10 cellular contexts compared by ENCODE assay signal in the genomic region with DNA sequence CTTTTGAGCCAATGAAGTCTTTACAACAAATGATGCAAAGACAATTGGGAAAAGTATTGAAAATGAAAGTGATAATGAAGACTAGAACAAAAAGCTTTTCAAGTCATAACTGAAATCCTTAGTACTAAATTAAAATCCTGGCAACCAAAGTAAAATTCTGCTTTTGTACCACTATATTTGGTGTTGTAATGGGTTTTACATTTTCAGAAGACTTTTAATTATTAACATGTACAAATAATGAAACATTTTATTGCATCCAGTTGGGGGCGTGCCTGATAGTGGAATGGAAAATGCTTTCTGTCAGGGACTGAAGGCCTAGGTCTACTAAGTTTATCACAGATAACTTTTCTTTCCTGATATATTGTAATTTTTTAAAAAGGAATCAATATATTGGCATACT.
A peak's percentile ranks its signal among the peaks of the same experiment; 100 is the strongest.
DNase-seq lines count a peak whose midpoint lies in the region; ATAC-seq, FAIRE-seq and TF ChIP-seq lines count a peak whose summit lies in the region.
"Had no signal": no experiment of that assay in that cellular context is flagged by ENCODE, and none has a peak within 500 bp of the region (broad histone marks: within the 10 kb centered on the region; RNA-seq: fewer than 3 reads in every experiment).

No MANE protein-coding gene starts in this region.

- no peak for ATAC-seq in GM18867 (IDR thresholded peaks at IDR 0.05; ENCODE audit: unreplicated experiment)
- no peak for ATAC-seq in naive thymus-derived CD8-positive, alpha-beta T cell
- ATAC-seq: activated T-cell treated with anti-CD3 and anti-CD28 coated beads, Interleukin-2, amount 50 U/mL, for 4 hours had no signal

- H3K27ac Mint-ChIP-seq in naive thymus-derived CD8-positive, alpha-beta T cell = no peak overlapping the region
- H3K27ac Mint-ChIP-seq: nephron had no signal

- H3K9me3 Mint-ChIP-seq in naive thymus-derived CD8-positive, alpha-beta T cell = no peaks in the 10 kb centered on the region
- H3K9me3 Mint-ChIP-seq: activated T-cell treated with anti-CD3 and anti-CD28 coated beads, Interleukin-2, amount 50 U/mL, for 4 hours; nephron had no signal

- POLR2A ChIA-PET in naive thymus-derived CD8-positive, alpha-beta T cell (lab: Charles Lee) = no interaction called here

- H3K4me3 Mint-ChIP-seq in naive thymus-derived CD8-positive, alpha-beta T cell = no peak overlapping the region
- H3K4me3 Mint-ChIP-seq: activated T-cell treated with anti-CD3 and anti-CD28 coated beads, Interleukin-2, amount 50 U/mL, for 4 hours; nephron had no signal

- TF ChIP-seq POLR2A in H54 (IDR thresholded peaks at IDR 0.05; ENCODE audit: low read depth, low read length) = no peak

- no peak overlapping the region for H3K27ac ChIP-seq in C4-2B

- DNase-seq in H54 (ENCODE audit: insufficient read length, low spot score) (no peak), SHP77 treated with DMSO at 0.1 percent for 48 hours (lab: John Stamatoyannopoulos, UW) (peak; percentile 8), NCI-H774 (lab: John Stamatoyannopoulos, UW) (no peak)
- DNase-seq in naive thymus-derived CD8-positive, alpha-beta T cell = no peak
- DNase-seq in stimulated activated CD4-positive, alpha-beta T cell treated with anti-CD3 and anti-CD28 coated beads, Interleukin-4, amount 100 ng/mL, for 1 hour = no peak
- DNase-seq: activated T-cell treated with anti-CD3 and anti-CD28 coated beads, Interleukin-2, amount 50 U/mL, for 4 hours had no signal

- TF ChIP-seq CTCF in C4-2B (conservative IDR thresholded peaks at IDR 0.05) = peak; percentile 28

- H3K36me3 Mint-ChIP-seq in naive thymus-derived CD8-positive, alpha-beta T cell = peaks cover 3 to 54% (median 18%) of the 10 kb centered on the region in 3 donors

- no peaks in the 10 kb centered on the region for H3K27me3 Mint-ChIP-seq in naive thymus-derived CD8-positive, alpha-beta T cell

- peaks cover 0 to 6% (median 0%) of the 10 kb centered on the region in 4 donors for H3K4me1 Mint-ChIP-seq in naive thymus-derived CD8-positive, alpha-beta T cell
- H3K4me1 Mint-ChIP-seq: nephron had no signal

- FAIRE-seq in H54 (lab: Jason Lieb, UNC) (peak; percentile 33), islet of Langerhans (lab: Jason Lieb, UNC) (peak; percentile 100)
